Comparison of ENCODE assay signal across 1 cellular context in genomic region chr11:12195773-12196172, GRCh38.
TF ChIP-seq lines count a peak whose summit lies in the region.

No MANE protein-coding gene starts in this region.

TF ChIP-seq in HepG2, 621 proteins besides CTCF, POLR2A, EP300 and RAD21 (continued from another document):
- TF ChIP-seq, protein P1, sequence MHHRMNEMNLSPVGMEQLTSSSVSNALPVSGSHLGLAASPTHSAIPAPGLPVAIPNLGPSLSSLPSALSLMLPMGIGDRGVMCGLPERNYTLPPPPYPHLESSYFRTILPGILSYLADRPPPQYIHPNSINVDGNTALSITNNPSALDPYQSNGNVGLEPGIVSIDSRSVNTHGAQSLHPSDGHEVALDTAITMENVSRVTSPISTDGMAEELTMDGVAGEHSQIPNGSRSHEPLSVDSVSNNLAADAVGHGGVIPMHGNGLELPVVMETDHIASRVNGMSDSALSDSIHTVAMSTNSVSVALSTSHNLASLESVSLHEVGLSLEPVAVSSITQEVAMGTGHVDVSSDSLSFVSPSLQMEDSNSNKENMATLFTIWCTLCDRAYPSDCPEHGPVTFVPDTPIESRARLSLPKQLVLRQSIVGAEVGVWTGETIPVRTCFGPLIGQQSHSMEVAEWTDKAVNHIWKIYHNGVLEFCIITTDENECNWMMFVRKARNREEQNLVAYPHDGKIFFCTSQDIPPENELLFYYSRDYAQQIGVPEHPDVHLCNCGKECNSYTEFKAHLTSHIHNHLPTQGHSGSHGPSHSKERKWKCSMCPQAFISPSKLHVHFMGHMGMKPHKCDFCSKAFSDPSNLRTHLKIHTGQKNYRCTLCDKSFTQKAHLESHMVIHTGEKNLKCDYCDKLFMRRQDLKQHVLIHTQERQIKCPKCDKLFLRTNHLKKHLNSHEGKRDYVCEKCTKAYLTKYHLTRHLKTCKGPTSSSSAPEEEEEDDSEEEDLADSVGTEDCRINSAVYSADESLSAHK (CRISPR knock-in tag; IDR thresholded peaks at IDR 0.05; ENCODE audit: borderline replicate concordance) = no peak
- TF ChIP-seq, protein P2, sequence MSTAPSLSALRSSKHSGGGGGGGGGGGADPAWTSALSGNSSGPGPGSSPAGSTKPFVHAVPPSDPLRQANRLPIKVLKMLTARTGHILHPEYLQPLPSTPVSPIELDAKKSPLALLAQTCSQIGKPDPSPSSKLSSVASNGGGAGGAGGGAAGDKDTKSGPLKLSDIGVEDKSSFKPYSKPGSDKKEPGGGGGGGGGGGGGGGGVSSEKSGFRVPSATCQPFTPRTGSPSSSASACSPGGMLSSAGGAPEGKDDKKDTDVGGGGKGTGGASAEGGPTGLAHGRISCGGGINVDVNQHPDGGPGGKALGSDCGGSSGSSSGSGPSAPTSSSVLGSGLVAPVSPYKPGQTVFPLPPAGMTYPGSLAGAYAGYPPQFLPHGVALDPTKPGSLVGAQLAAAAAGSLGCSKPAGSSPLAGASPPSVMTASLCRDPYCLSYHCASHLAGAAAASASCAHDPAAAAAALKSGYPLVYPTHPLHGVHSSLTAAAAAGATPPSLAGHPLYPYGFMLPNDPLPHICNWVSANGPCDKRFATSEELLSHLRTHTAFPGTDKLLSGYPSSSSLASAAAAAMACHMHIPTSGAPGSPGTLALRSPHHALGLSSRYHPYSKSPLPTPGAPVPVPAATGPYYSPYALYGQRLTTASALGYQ (CRISPR knock-in tag; IDR thresholded peaks at IDR 0.05) = no peak
- TF ChIP-seq ZNF772 (CRISPR knock-in tag; IDR thresholded peaks at IDR 0.05) = no peak
- no peak for TF ChIP-seq NR2F2 (IDR thresholded peaks at IDR 0.05; ENCODE audit: borderline replicate concordance, low read depth)
- TF ChIP-seq BRCA1 (CRISPR knock-in tag; IDR thresholded peaks at IDR 0.05) = no peak
- TF ChIP-seq, protein P3, sequence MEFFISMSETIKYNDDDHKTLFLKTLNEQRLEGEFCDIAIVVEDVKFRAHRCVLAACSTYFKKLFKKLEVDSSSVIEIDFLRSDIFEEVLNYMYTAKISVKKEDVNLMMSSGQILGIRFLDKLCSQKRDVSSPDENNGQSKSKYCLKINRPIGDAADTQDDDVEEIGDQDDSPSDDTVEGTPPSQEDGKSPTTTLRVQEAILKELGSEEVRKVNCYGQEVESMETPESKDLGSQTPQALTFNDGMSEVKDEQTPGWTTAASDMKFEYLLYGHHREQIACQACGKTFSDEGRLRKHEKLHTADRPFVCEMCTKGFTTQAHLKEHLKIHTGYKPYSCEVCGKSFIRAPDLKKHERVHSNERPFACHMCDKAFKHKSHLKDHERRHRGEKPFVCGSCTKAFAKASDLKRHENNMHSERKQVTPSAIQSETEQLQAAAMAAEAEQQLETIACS (CRISPR knock-in tag; IDR thresholded peaks at IDR 0.05) = no peak
- TF ChIP-seq ZFP36 (IDR thresholded peaks at IDR 0.05; ENCODE audit: borderline replicate concordance, low read depth, low read length, partially characterized antibody) = no peak
- no peak for TF ChIP-seq TRAFD1 (CRISPR knock-in tag; IDR thresholded peaks at IDR 0.05; ENCODE audit: borderline replicate concordance)
- TF ChIP-seq POLR2AphosphoS2 (IDR thresholded peaks at IDR 0.05; ENCODE audit: low read depth, low read length) = no peak
- TF ChIP-seq ZNF530 (CRISPR knock-in tag; IDR thresholded peaks at IDR 0.05; ENCODE audit: low read depth) = no peak
- TF ChIP-seq HNF1A (IDR thresholded peaks at IDR 0.05; ENCODE audit: low read depth) = no peak
- no peak for TF ChIP-seq HNF1A (CRISPR knock-in tag; IDR thresholded peaks at IDR 0.05; ENCODE audit: borderline replicate concordance)
- TF ChIP-seq, protein P4, sequence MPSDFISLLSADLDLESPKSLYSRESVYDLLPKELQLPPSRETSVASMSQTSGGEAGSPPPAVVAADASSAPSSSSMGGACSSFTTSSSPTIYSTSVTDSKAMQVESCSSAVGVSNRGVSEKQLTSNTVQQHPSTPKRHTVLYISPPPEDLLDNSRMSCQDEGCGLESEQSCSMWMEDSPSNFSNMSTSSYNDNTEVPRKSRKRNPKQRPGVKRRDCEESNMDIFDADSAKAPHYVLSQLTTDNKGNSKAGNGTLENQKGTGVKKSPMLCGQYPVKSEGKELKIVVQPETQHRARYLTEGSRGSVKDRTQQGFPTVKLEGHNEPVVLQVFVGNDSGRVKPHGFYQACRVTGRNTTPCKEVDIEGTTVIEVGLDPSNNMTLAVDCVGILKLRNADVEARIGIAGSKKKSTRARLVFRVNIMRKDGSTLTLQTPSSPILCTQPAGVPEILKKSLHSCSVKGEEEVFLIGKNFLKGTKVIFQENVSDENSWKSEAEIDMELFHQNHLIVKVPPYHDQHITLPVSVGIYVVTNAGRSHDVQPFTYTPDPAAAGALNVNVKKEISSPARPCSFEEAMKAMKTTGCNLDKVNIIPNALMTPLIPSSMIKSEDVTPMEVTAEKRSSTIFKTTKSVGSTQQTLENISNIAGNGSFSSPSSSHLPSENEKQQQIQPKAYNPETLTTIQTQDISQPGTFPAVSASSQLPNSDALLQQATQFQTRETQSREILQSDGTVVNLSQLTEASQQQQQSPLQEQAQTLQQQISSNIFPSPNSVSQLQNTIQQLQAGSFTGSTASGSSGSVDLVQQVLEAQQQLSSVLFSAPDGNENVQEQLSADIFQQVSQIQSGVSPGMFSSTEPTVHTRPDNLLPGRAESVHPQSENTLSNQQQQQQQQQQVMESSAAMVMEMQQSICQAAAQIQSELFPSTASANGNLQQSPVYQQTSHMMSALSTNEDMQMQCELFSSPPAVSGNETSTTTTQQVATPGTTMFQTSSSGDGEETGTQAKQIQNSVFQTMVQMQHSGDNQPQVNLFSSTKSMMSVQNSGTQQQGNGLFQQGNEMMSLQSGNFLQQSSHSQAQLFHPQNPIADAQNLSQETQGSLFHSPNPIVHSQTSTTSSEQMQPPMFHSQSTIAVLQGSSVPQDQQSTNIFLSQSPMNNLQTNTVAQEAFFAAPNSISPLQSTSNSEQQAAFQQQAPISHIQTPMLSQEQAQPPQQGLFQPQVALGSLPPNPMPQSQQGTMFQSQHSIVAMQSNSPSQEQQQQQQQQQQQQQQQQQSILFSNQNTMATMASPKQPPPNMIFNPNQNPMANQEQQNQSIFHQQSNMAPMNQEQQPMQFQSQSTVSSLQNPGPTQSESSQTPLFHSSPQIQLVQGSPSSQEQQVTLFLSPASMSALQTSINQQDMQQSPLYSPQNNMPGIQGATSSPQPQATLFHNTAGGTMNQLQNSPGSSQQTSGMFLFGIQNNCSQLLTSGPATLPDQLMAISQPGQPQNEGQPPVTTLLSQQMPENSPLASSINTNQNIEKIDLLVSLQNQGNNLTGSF (CRISPR knock-in tag; IDR thresholded peaks at IDR 0.05) = no peak
